In genomic region chr19:44729516-44730033, GRCh38 we compare ENCODE assay signal across 25 cellular contexts. TPM values are rescaled to one million over a fixed set of nuclear protein-coding genes. Genes with fewer than 3 reads are reported as not detected.
DNase-seq lines count a peak whose midpoint lies in the region; ATAC-seq, FAIRE-seq and TF ChIP-seq lines count a peak whose summit lies in the region.
"Had no signal": no experiment of that assay in that cellular context is flagged by ENCODE, and none has a peak within 500 bp of the region (broad histone marks: within the 10 kb centered on the region; RNA-seq: fewer than 3 reads in every experiment).

No MANE protein-coding gene starts in this region.

- BruUV-seq in K562 (replicated peaks; lab: Mats Ljungman, UMichigan): no TSS peak

- DNase-seq in activated naive CD8-positive, alpha-beta T cell treated with anti-CD3 and anti-CD28 coated beads, Interleukin-2, amount 50 U/mL, for 24 hours: no peak
- no peak for DNase-seq in activated naive CD8-positive, alpha-beta T cell treated with anti-CD3 and anti-CD28 coated beads for 36 hours
- peak; percentile 21 for DNase-seq in CD1c-positive myeloid dendritic cell (ENCODE audit: extremely low spot score)
- no peak for DNase-seq in K562 (ENCODE audit: extremely low read depth in 1 of 4, low spot score in 3 of 4)
- DNase-seq in thyroid gland: peak; percentile 40 to 68
- no peak for DNase-seq in NCI-H187 (lab: John Stamatoyannopoulos, UW)
- no peak for DNase-seq in activated CD4-positive, alpha-beta memory T cell treated with anti-CD3 and anti-CD28 coated beads, Interleukin-2, amount 10 ng/mL, durations not matched to agents 7 days and 5 days
- DNase-seq: CD4-positive, alpha-beta T cell; COR-L47; DND-41; H7; HFFc6; KG1; NCI-H1092; NCI-H1436; NCI-H2029; NCI-H226; NCI-H510A treated with DMSO at 0.1 percent for 48 hours; NCI-H748 treated with DMSO at 0.1 percent for 48 hours; PC-9; RPMI8226; SHP77 treated with DMSO at 0.1 percent for 48 hours; SK-N-SH had no signal

- TF ChIP-seq POLR2A in K562 (conservative IDR thresholded peaks at IDR 0.05): no peak
- TF ChIP-seq POLR2A in thyroid gland (IDR thresholded peaks at IDR 0.05): no peak

- WGBS in K562 (ENCODE audit: insufficient coverage, low coverage, missing lambda C conversion rate): 40% methylated on average over 8 of the region's 8 CpGs
- 86 to 92% methylated on average over 8 of the region's 8 CpGs for WGBS in thyroid gland, 2 donors

- TF ChIP-seq RAD21 in K562 (CRISPR knock-in tag; conservative IDR thresholded peaks at IDR 0.05 in 1 of 2, IDR thresholded peaks at IDR 0.05 in 1 of 2): no peak

- no peak overlapping the region for H3K9ac ChIP-seq in K562 (ENCODE audit: insufficient read depth in 1 of 2, low read depth in 2 of 2, low read length in 2 of 2)
- H3K9ac ChIP-seq: SK-N-SH had no signal

- FAIRE-seq in K562 (lab: Jason Lieb, UNC): no peak
- FAIRE-seq: GM12878 had no signal

- in situ Hi-C loops in K562 (cut with MboI): no loop called here

- H3K79me2 ChIP-seq in K562 (ENCODE audit: control insufficient read depth, insufficient read depth, low read length): no peaks in the 10 kb centered on the region

- peaks cover 7 to 12% of the 10 kb centered on the region in 2 experiments; a peak in 4 of 5 replicates for H3K4me1 ChIP-seq in K562 (replicated peaks in 1 of 2; ENCODE audit: control insufficient read depth in 2 of 2, insufficient read depth in 2 of 2, low read length in 2 of 2)
- peaks cover 5 to 9% of the 10 kb centered on the region in 2 donors for H3K4me1 ChIP-seq in thyroid gland

- TF ChIP-seq CTCF in K562 (IDR thresholded peaks at IDR 0.05 in 2 of 3, conservative IDR thresholded peaks at IDR 0.05 in 1 of 3; ENCODE audit: insufficient read depth in 2 of 3, low read depth in 1 of 3, low read length in 3 of 3) (no peak), thyroid gland (IDR thresholded peaks at IDR 0.05) (no peak)

- no peaks in the 10 kb centered on the region for H3K9me3 ChIP-seq in K562 (replicated peaks; ENCODE audit: control insufficient read depth, insufficient read depth, low read depth, low read length)
- H3K9me3 ChIP-seq in thyroid gland: no peaks in the 10 kb centered on the region
- H3K9me3 ChIP-seq: SK-N-SH had no signal

- no peaks in the 10 kb centered on the region for H3K9me3 Mint-ChIP-seq in activated naive CD8-positive, alpha-beta T cell treated with anti-CD3 and anti-CD28 coated beads, Interleukin-2, amount 50 U/mL, for 24 hours
- no peaks in the 10 kb centered on the region for H3K9me3 Mint-ChIP-seq in activated naive CD8-positive, alpha-beta T cell treated with anti-CD3 and anti-CD28 coated beads for 36 hours
- no peaks in the 10 kb centered on the region for H3K9me3 Mint-ChIP-seq in activated CD4-positive, alpha-beta memory T cell treated with anti-CD3 and anti-CD28 coated beads, Interleukin-2, amount 10 ng/mL, durations not matched to agents 7 days and 5 days
- H3K9me3 Mint-ChIP-seq: CD4-positive, alpha-beta T cell; HFFc6 had no signal

- H3K36me3 ChIP-seq in K562 (ENCODE audit: control insufficient read depth, insufficient read depth, low read length) (no peaks in the 10 kb centered on the region), thyroid gland (no peaks in the 10 kb centered on the region)

- CTCF ChIA-PET in K562 (lab: Yijun Ruan, JAX; ENCODE audit: low intra/inter-chr PET ratio): no interaction called here
- CTCF ChIA-PET in activated CD4-positive, alpha-beta memory T cell treated with anti-CD3 and anti-CD28 coated beads, Interleukin-2, amount 10 ng/mL, durations not matched to agents 7 days and 5 days (lab: Charles Lee): interaction anchor here (10.1 kb wide), 1 partner anchor 44 kb away, joined by 336 read pairs; no protein-coding TSS in a partner anchor

- H3K4me1 Mint-ChIP-seq in activated naive CD8-positive, alpha-beta T cell treated with anti-CD3 and anti-CD28 coated beads, Interleukin-2, amount 50 U/mL, for 24 hours: peaks cover 11% of the 10 kb centered on the region
- H3K4me1 Mint-ChIP-seq in activated naive CD8-positive, alpha-beta T cell treated with anti-CD3 and anti-CD28 coated beads for 36 hours: peaks cover 4% of the 10 kb centered on the region
- peaks cover 27% of the 10 kb centered on the region for H3K4me1 Mint-ChIP-seq in activated CD4-positive, alpha-beta memory T cell treated with anti-CD3 and anti-CD28 coated beads, Interleukin-2, amount 10 ng/mL, durations not matched to agents 7 days and 5 days

- H4K20me1 ChIP-seq in K562 (replicated peaks; ENCODE audit: control insufficient read depth, insufficient read depth, low read length): no peaks in the 10 kb centered on the region

- H3K27me3 Mint-ChIP-seq in activated naive CD8-positive, alpha-beta T cell treated with anti-CD3 and anti-CD28 coated beads, Interleukin-2, amount 50 U/mL, for 24 hours: peaks cover 2% of the 10 kb centered on the region
- H3K27me3 Mint-ChIP-seq in activated naive CD8-positive, alpha-beta T cell treated with anti-CD3 and anti-CD28 coated beads for 36 hours: no peaks in the 10 kb centered on the region
- H3K27me3 Mint-ChIP-seq in activated CD4-positive, alpha-beta memory T cell treated with anti-CD3 and anti-CD28 coated beads, Interleukin-2, amount 10 ng/mL, durations not matched to agents 7 days and 5 days: peaks cover 2% of the 10 kb centered on the region
- H3K27me3 Mint-ChIP-seq: CD4-positive, alpha-beta T cell had no signal

- H3K27ac Mint-ChIP-seq in activated naive CD8-positive, alpha-beta T cell treated with anti-CD3 and anti-CD28 coated beads, Interleukin-2, amount 50 U/mL, for 24 hours: no peak overlapping the region
- H3K27ac Mint-ChIP-seq in activated naive CD8-positive, alpha-beta T cell treated with anti-CD3 and anti-CD28 coated beads for 36 hours: no peak overlapping the region
- H3K27ac Mint-ChIP-seq in activated CD4-positive, alpha-beta memory T cell treated with anti-CD3 and anti-CD28 coated beads, Interleukin-2, amount 10 ng/mL, durations not matched to agents 7 days and 5 days: no peak overlapping the region
- H3K27ac Mint-ChIP-seq: CD4-positive, alpha-beta T cell; HFFc6 had no signal

- ATAC-seq in activated naive CD8-positive, alpha-beta T cell treated with anti-CD3 and anti-CD28 coated beads, Interleukin-2, amount 50 U/mL, for 24 hours: no peak
- ATAC-seq in K562: no peak
- ATAC-seq: GM12878 had no signal

- H3K4me3 ChIP-seq in K562 (no peak overlapping the region), thyroid gland (replicated peaks in 1 of 3) (no peak overlapping the region)
- H3K4me3 ChIP-seq: GM12878, PC-9 had no signal

- no peaks in the 10 kb centered on the region for H3K9me1 ChIP-seq in K562 (ENCODE audit: control insufficient read depth, insufficient read depth, low read length)

- H3K36me3 Mint-ChIP-seq in activated naive CD8-positive, alpha-beta T cell treated with anti-CD3 and anti-CD28 coated beads, Interleukin-2, amount 50 U/mL, for 24 hours (ENCODE audit: low read depth): no peaks in the 10 kb centered on the region
- no peaks in the 10 kb centered on the region for H3K36me3 Mint-ChIP-seq in activated naive CD8-positive, alpha-beta T cell treated with anti-CD3 and anti-CD28 coated beads for 36 hours
- H3K36me3 Mint-ChIP-seq in activated CD4-positive, alpha-beta memory T cell treated with anti-CD3 and anti-CD28 coated beads, Interleukin-2, amount 10 ng/mL, durations not matched to agents 7 days and 5 days (ENCODE audit: low read depth): no peaks in the 10 kb centered on the region

- intact Hi-C loops in K562 (cut with micrococcal nuclease): no loop called here
- intact Hi-C loops in thyroid gland (cut with DNase I): no loop called here

- no peak for TF ChIP-seq EP300 in K562 (IDR thresholded peaks at IDR 0.05; ENCODE audit: low read length)

- H2AFZ ChIP-seq in K562 (ENCODE audit: low read depth, low read length): no peak overlapping the region
- H2AFZ ChIP-seq: PC-9 had no signal

- H3K4me3 Mint-ChIP-seq in activated naive CD8-positive, alpha-beta T cell treated with anti-CD3 and anti-CD28 coated beads, Interleukin-2, amount 50 U/mL, for 24 hours: peak overlapping the region; percentile 14
- no peak overlapping the region for H3K4me3 Mint-ChIP-seq in activated naive CD8-positive, alpha-beta T cell treated with anti-CD3 and anti-CD28 coated beads for 36 hours
- H3K4me3 Mint-ChIP-seq in activated CD4-positive, alpha-beta memory T cell treated with anti-CD3 and anti-CD28 coated beads, Interleukin-2, amount 10 ng/mL, durations not matched to agents 7 days and 5 days: no peak overlapping the region
- H3K4me3 Mint-ChIP-seq: CD4-positive, alpha-beta T cell; HFFc6 had no signal

- H3K27me3 ChIP-seq in K562 (ENCODE audit: control insufficient read depth in 2 of 2, insufficient read depth in 2 of 2, low read length in 2 of 2) (no peaks in the 10 kb centered on the region), thyroid gland (no peaks in the 10 kb centered on the region)

- no peak overlapping the region for H3K27ac ChIP-seq in K562 (ENCODE audit: extremely low read depth, low read depth, low read length)
- no peak overlapping the region for H3K27ac ChIP-seq in thyroid gland
- H3K27ac ChIP-seq: PC-9 had no signal

- POLR2A ChIA-PET in K562 (lab: Yijun Ruan, JAX): no interaction called here
- POLR2A ChIA-PET in activated CD4-positive, alpha-beta memory T cell treated with anti-CD3 and anti-CD28 coated beads, Interleukin-2, amount 10 ng/mL, durations not matched to agents 7 days and 5 days (lab: Charles Lee): no interaction called here

- no peak overlapping the region for H3K4me2 ChIP-seq in K562 (ENCODE audit: insufficient read depth, low read length)
- H3K4me2 ChIP-seq: PC-9, SK-N-SH had no signal

RNA-seq across cellular contexts. Expression of gene BCL3, which starts 18.9 kb away (rescaled TPM):
- 10 to 100 TPM; 19.0 to 23.8 TPM for total RNA-seq in activated naive CD8-positive, alpha-beta T cell treated with anti-CD3 and anti-CD28 coated beads for 36 hours
- total RNA-seq in K562 (2011; cell fraction: chromatin; rRNA removed; ENCODE audit: low replicate concordance): 3.7 and 11.5 TPM in 2 replicates
- 6.4 and 6.8 TPM in 2 replicates for total RNA-seq in K562 (2011; cell fraction: nucleolus; rRNA removed)
- 2.5 and 7.1 TPM in 2 replicates for total RNA-seq in K562 (2011; cell fraction: nucleoplasm; rRNA removed)
- total RNA-seq in K562 (2014; rRNA removed) (1.1 TPM in 2 replicates), K562 (2014; rRNA removed; fragmentation: Illumina TruSeq; extraction: Trizol) (0.07 TPM in 1 of 2 replicates, not detected in the other), K562 (2015; rRNA removed; fragmentation: Illumina TruSeq; extraction: Trizol) (0.33 and 0.72 TPM in 2 replicates), K562 (2021) (1.9 and 2.4 TPM in 2 replicates), thyroid gland (10 to 100 TPM; 12.4 to 56.2 (median 16.8) TPM)
- polyA plus RNA-seq in K562 (2011; rRNA removed) (0.28 and 1.2 TPM in 2 replicates), K562 (2014; fragmentation: Illumina TruSeq; extraction: Trizol) (0.67 and 0.93 TPM in 2 replicates), K562 (2014; fragmentation: Nextera tagmentation; extraction: Ambion mirVana) (under 1 TPM in 1 of 2 experiments, not detected in 1; 0.03 TPM), K562 (2014; rRNA removed) (0.97 and 2.4 TPM in 2 replicates)
- 0.43 and 2.4 TPM in 2 replicates for polyA plus RNA-seq in K562 (2011; cell fraction: cytosol; rRNA removed)
- 5.5 and 6.5 TPM in 2 replicates for polyA plus RNA-seq in K562 (2011; cell fraction: nucleus; rRNA removed)
- 2.5 and 9.1 TPM in 2 replicates for polyA plus RNA-seq in K562 (2012)
- 0.21 TPM in 1 of 2 replicates, not detected in the other for polyA minus RNA-seq in K562 (2011; rRNA and poly(A)+ RNA removed)
- 2.5 TPM in 2 replicates for polyA minus RNA-seq in K562 (2011; cell fraction: cytosol; rRNA and poly(A)+ RNA removed)
- polyA minus RNA-seq in K562 (2011; cell fraction: nucleus; rRNA and poly(A)+ RNA removed): 0.78 and 2.3 TPM in 2 replicates
- total RNA-seq in activated CD4-positive, alpha-beta memory T cell treated with anti-CD3 and anti-CD28 coated beads, Interleukin-2, amount 10 ng/mL, durations not matched to agents 7 days and 5 days: 10 to 100 TPM; 63.4 to 66.6 TPM

RNA-seq across cellular contexts. Expression of gene CEACAM16, which starts 30.6 kb away (rescaled TPM):
- total RNA-seq in activated naive CD8-positive, alpha-beta T cell treated with anti-CD3 and anti-CD28 coated beads for 36 hours: not detected
- not detected in 2 replicates for total RNA-seq in K562 (2011; cell fraction: chromatin; rRNA removed; ENCODE audit: low replicate concordance)
- total RNA-seq in K562 (2011; cell fraction: nucleolus; rRNA removed): not detected in 2 replicates
- total RNA-seq in K562 (2011; cell fraction: nucleoplasm; rRNA removed): not detected in 2 replicates
- total RNA-seq in K562 (2014; rRNA removed): not detected in 2 replicates
- total RNA-seq in K562 (2014; rRNA removed; fragmentation: Illumina TruSeq; extraction: Trizol): not detected in 2 replicates
- not detected in 2 replicates for total RNA-seq in K562 (2015; rRNA removed; fragmentation: Illumina TruSeq; extraction: Trizol)
- total RNA-seq in K562 (2021): not detected in 2 replicates
- not detected in 2 replicates for polyA plus RNA-seq in K562 (2011; rRNA removed)
- polyA plus RNA-seq in K562 (2011; cell fraction: cytosol; rRNA removed): not detected in 2 replicates
- polyA plus RNA-seq in K562 (2011; cell fraction: nucleus; rRNA removed): not detected in 2 replicates
- polyA plus RNA-seq in K562 (2012): not detected in 2 replicates
- not detected in 2 replicates for polyA plus RNA-seq in K562 (2014; fragmentation: Illumina TruSeq; extraction: Trizol)
- not detected for polyA plus RNA-seq in K562 (2014; fragmentation: Nextera tagmentation; extraction: Ambion mirVana)
- polyA plus RNA-seq in K562 (2014; rRNA removed): not detected in 2 replicates
- not detected in 2 replicates for polyA minus RNA-seq in K562 (2011; rRNA and poly(A)+ RNA removed)
- not detected in 2 replicates for polyA minus RNA-seq in K562 (2011; cell fraction: cytosol; rRNA and poly(A)+ RNA removed)
- not detected in 2 replicates for polyA minus RNA-seq in K562 (2011; cell fraction: nucleus; rRNA and poly(A)+ RNA removed)
- total RNA-seq in thyroid gland: under 1 TPM in 1 of 4 donors, not detected in 3; 0.40 TPM
- not detected for total RNA-seq in activated CD4-positive, alpha-beta memory T cell treated with anti-CD3 and anti-CD28 coated beads, Interleukin-2, amount 10 ng/mL, durations not matched to agents 7 days and 5 days
- total RNA-seq: A172; CD4-positive, alpha-beta T cell; GM12878; H7; HFFc6; PC-9 had no signal
- polyA plus RNA-seq: GM12878, SK-N-SH had no signal

RNA-seq across cellular contexts. Expression of gene CBLC, which starts 48.1 kb away (rescaled TPM):
- not detected for total RNA-seq in activated naive CD8-positive, alpha-beta T cell treated with anti-CD3 and anti-CD28 coated beads for 36 hours
- total RNA-seq in K562 (2011; cell fraction: chromatin; rRNA removed; ENCODE audit: low replicate concordance): not detected in 2 replicates
- total RNA-seq in K562 (2011; cell fraction: nucleolus; rRNA removed): not detected in 2 replicates
- not detected in 2 replicates for total RNA-seq in K562 (2011; cell fraction: nucleoplasm; rRNA removed)
- total RNA-seq in K562 (2014; rRNA removed) (0.09 TPM in 1 of 2 replicates, not detected in the other), K562 (2014; rRNA removed; fragmentation: Illumina TruSeq; extraction: Trizol) (not detected in 2 replicates), K562 (2015; rRNA removed; fragmentation: Illumina TruSeq; extraction: Trizol) (not detected in 2 replicates), K562 (2021) (not detected in 2 replicates), thyroid gland (1 to 10 TPM; 2.0 to 5.6 (median 3.1) TPM)
- polyA plus RNA-seq in K562 (2011; rRNA removed) (not detected in 2 replicates), K562 (2014; fragmentation: Illumina TruSeq; extraction: Trizol) (not detected in 2 replicates), K562 (2014; fragmentation: Nextera tagmentation; extraction: Ambion mirVana) (not detected), K562 (2014; rRNA removed) (not detected in 2 replicates)
- polyA plus RNA-seq in K562 (2011; cell fraction: cytosol; rRNA removed): not detected in 2 replicates
- polyA plus RNA-seq in K562 (2011; cell fraction: nucleus; rRNA removed): not detected in 2 replicates
- polyA plus RNA-seq in K562 (2012): not detected in 2 replicates
- not detected in 2 replicates for polyA minus RNA-seq in K562 (2011; rRNA and poly(A)+ RNA removed)
- not detected in 2 replicates for polyA minus RNA-seq in K562 (2011; cell fraction: cytosol; rRNA and poly(A)+ RNA removed)
- polyA minus RNA-seq in K562 (2011; cell fraction: nucleus; rRNA and poly(A)+ RNA removed): not detected in 2 replicates
- not detected for total RNA-seq in activated CD4-positive, alpha-beta memory T cell treated with anti-CD3 and anti-CD28 coated beads, Interleukin-2, amount 10 ng/mL, durations not matched to agents 7 days and 5 days
- total RNA-seq: A172; CD4-positive, alpha-beta T cell; GM12878; HFFc6 had no signal
- polyA plus RNA-seq: GM12878, SK-N-SH had no signal

RNA-seq across cellular contexts. Expression of gene CEACAM19, which starts 58.3 kb away (rescaled TPM):
- 1 to 10 TPM in 1 of 2 experiments, under 1 TPM in 1; 0.62 to 1.4 TPM for total RNA-seq in activated naive CD8-positive, alpha-beta T cell treated with anti-CD3 and anti-CD28 coated beads for 36 hours
- 0.65 and 0.67 TPM in 2 replicates for total RNA-seq in K562 (2011; cell fraction: chromatin; rRNA removed; ENCODE audit: low replicate concordance)
- total RNA-seq in K562 (2011; cell fraction: nucleolus; rRNA removed): 0.67 and 0.79 TPM in 2 replicates
- not detected in 2 replicates for total RNA-seq in K562 (2011; cell fraction: nucleoplasm; rRNA removed)
- total RNA-seq in K562 (2014; rRNA removed) (0.49 TPM in 1 of 2 replicates, not detected in the other), K562 (2014; rRNA removed; fragmentation: Illumina TruSeq; extraction: Trizol) (0.13 and 0.15 TPM in 2 replicates), K562 (2015; rRNA removed; fragmentation: Illumina TruSeq; extraction: Trizol) (0.15 TPM in 1 of 2 replicates, not detected in the other), K562 (2021) (0.09 and 0.29 TPM in 2 replicates), thyroid gland (1 to 10 TPM in 3 of 4 donors, under 1 TPM in 1; 0.78 to 5.5 (median 3.8) TPM)
- polyA plus RNA-seq in K562 (2011; rRNA removed) (0.17 and 0.31 TPM in 2 replicates), K562 (2014; fragmentation: Illumina TruSeq; extraction: Trizol) (0.17 and 0.30 TPM in 2 replicates), K562 (2014; fragmentation: Nextera tagmentation; extraction: Ambion mirVana) (not detected), K562 (2014; rRNA removed) (0.50 TPM in 1 of 2 replicates, not detected in the other)
- polyA plus RNA-seq in K562 (2011; cell fraction: cytosol; rRNA removed): 0.06 TPM in 1 of 2 replicates, not detected in the other
- 1.1 and 1.3 TPM in 2 replicates for polyA plus RNA-seq in K562 (2011; cell fraction: nucleus; rRNA removed)
- polyA plus RNA-seq in K562 (2012): 0.25 and 2.0 TPM in 2 replicates
- 0.24 TPM in 1 of 2 replicates, not detected in the other for polyA minus RNA-seq in K562 (2011; rRNA and poly(A)+ RNA removed)
- not detected in 2 replicates for polyA minus RNA-seq in K562 (2011; cell fraction: cytosol; rRNA and poly(A)+ RNA removed)
- 0.44 and 0.54 TPM in 2 replicates for polyA minus RNA-seq in K562 (2011; cell fraction: nucleus; rRNA and poly(A)+ RNA removed)
- total RNA-seq in activated CD4-positive, alpha-beta memory T cell treated with anti-CD3 and anti-CD28 coated beads, Interleukin-2, amount 10 ng/mL, durations not matched to agents 7 days and 5 days: under 1 TPM in 1 of 2 experiments, not detected in 1; 0.30 TPM
- total RNA-seq: A172 had no signal

Comparison
In these comparisons a context has a peak if more than half of its experiments do, and no peak if none do; other contexts are left out.
1. DNase-seq: peak in CD1c-positive myeloid dendritic cell (single experiment) and thyroid gland (2 of 2); none in activated naive CD8-positive, alpha-beta T cell treated with anti-CD3 and anti-CD28 coated beads, Interleukin-2, amount 50 U/mL, for 24 hours (single experiment), activated naive CD8-positive, alpha-beta T cell treated with anti-CD3 and anti-CD28 coated beads for 36 hours (single experiment), K562 (0 of 4), NCI-H187 (0 of 2) and activated CD4-positive, alpha-beta memory T cell treated with anti-CD3 and anti-CD28 coated beads, Interleukin-2, amount 10 ng/mL, durations not matched to agents 7 days and 5 days (single experiment).